8 cellular contexts compared by ENCODE assay signal in genomic region chrX:129678881-129679195, GRCh38. TPM values are rescaled to one million over a fixed set of nuclear protein-coding genes. Genes with fewer than 3 reads are reported as not detected.
DNase-seq lines count a peak whose midpoint lies in the region; ATAC-seq and TF ChIP-seq lines count a peak whose summit lies in the region.

No MANE protein-coding gene starts in this region.

- ATAC-seq in CD4-positive, CD25-positive, alpha-beta regulatory T cell (ENCODE audit: low read depth in 2 of 2): no peak
- ATAC-seq in body of pancreas: no peak
- ATAC-seq in GM18858 (IDR thresholded peaks at IDR 0.05; ENCODE audit: unreplicated experiment): no peak
- no peak for ATAC-seq in GM21737 (IDR thresholded peaks at IDR 0.05; ENCODE audit: unreplicated experiment)

- no peaks in the 10 kb centered on the region for H3K27me3 Mint-ChIP-seq in CD4-positive, CD25-positive, alpha-beta regulatory T cell

- H3K4me1 Mint-ChIP-seq in CD4-positive, CD25-positive, alpha-beta regulatory T cell: peaks cover 0 to 17% (median 7%) of the 10 kb centered on the region in 4 donors

- no peaks in the 10 kb centered on the region for H3K9me2 ChIP-seq in hepatocyte (replicated peaks; ENCODE audit: insufficient read depth)

- peaks cover 9% of the 10 kb centered on the region for H3K4me1 ChIP-seq in CD4-positive, CD25-positive, alpha-beta regulatory T cell (ENCODE audit: control insufficient read depth, insufficient read depth, low read length, poor library complexity, severe bottlenecking)
- peaks cover 12% of the 10 kb centered on the region for H3K4me1 ChIP-seq in body of pancreas
- H3K4me1 ChIP-seq in parathyroid adenoma: peaks cover 3% of the 10 kb centered on the region
- H3K4me1 ChIP-seq in hepatocyte (ENCODE audit: insufficient read depth): no peaks in the 10 kb centered on the region

- no peak for DNase-seq in CD4-positive, CD25-positive, alpha-beta regulatory T cell
- DNase-seq in HT-29 (ENCODE audit: low spot score) (peak; percentile 40), body of pancreas (no peak), hepatocyte (ENCODE audit: low spot score) (no peak), hippocampal formation (lab: John Stamatoyannopoulos, UW) (no peak)

- H3K36me3 ChIP-seq in CD4-positive, CD25-positive, alpha-beta regulatory T cell (ENCODE audit: control insufficient read depth, insufficient read depth, low read length): no peaks in the 10 kb centered on the region
- H3K36me3 ChIP-seq in body of pancreas (replicated peaks in 1 of 2; ENCODE audit: insufficient read depth in 1 of 2, low read depth in 2 of 2) (no peaks in the 10 kb centered on the region), parathyroid adenoma (ENCODE audit: control insufficient read depth, insufficient read depth, low read length) (no peaks in the 10 kb centered on the region), hepatocyte (replicated peaks; ENCODE audit: insufficient read depth, low read depth) (no peaks in the 10 kb centered on the region)

- H3K4me2 ChIP-seq in parathyroid adenoma (ENCODE audit: low read length) (peak overlapping the region; percentile 68), hepatocyte (no peak overlapping the region)

- no peak for TF ChIP-seq CTCF in body of pancreas (IDR thresholded peaks at IDR 0.05)
- TF ChIP-seq CTCF in parathyroid adenoma (IDR thresholded peaks at IDR 0.05): no peak
- no peak for TF ChIP-seq CTCF in hepatocyte (IDR thresholded peaks at IDR 0.05; ENCODE audit: poor library complexity)

- no peak for TF ChIP-seq POLR2A in body of pancreas (IDR thresholded peaks at IDR 0.05)

- peak overlapping the region in 1 of 3 donors; percentile 29 for H3K27ac Mint-ChIP-seq in CD4-positive, CD25-positive, alpha-beta regulatory T cell

- intact Hi-C loops in body of pancreas (cut with DNase I): no loop called here

- H3K27me3 ChIP-seq in CD4-positive, CD25-positive, alpha-beta regulatory T cell (ENCODE audit: control insufficient read depth, insufficient read depth, low read length): no peaks in the 10 kb centered on the region
- H3K27me3 ChIP-seq in body of pancreas (no peaks in the 10 kb centered on the region), parathyroid adenoma (ENCODE audit: control insufficient read depth, insufficient read depth, low read length) (no peaks in the 10 kb centered on the region), hepatocyte (no peaks in the 10 kb centered on the region)

- no peaks in the 10 kb centered on the region for H3K79me2 ChIP-seq in parathyroid adenoma
- H3K79me2 ChIP-seq in hepatocyte: no peaks in the 10 kb centered on the region

- peak overlapping the region in 3 of 4 donors; percentile 74 to 82 (median 81) for H3K4me3 Mint-ChIP-seq in CD4-positive, CD25-positive, alpha-beta regulatory T cell

- H2AFZ ChIP-seq in parathyroid adenoma (peak overlapping the region; percentile 84), hepatocyte (no peak overlapping the region)

- no peak overlapping the region for H3K9ac ChIP-seq in parathyroid adenoma

- peak overlapping the region; percentile 53 for H3K4me3 ChIP-seq in CD4-positive, CD25-positive, alpha-beta regulatory T cell (ENCODE audit: low read depth, low read length)
- no peak overlapping the region for H3K4me3 ChIP-seq in body of pancreas
- peak overlapping the region; percentile 50 for H3K4me3 ChIP-seq in parathyroid adenoma (ENCODE audit: low read depth, low read length)
- no peak overlapping the region for H3K4me3 ChIP-seq in hepatocyte

- WGBS in body of pancreas, 2 donors: 23 to 43% methylated on average over 2 to 4 of the region's 4 CpGs
- WGBS in hepatocyte (ENCODE audit: low lambda C conversion rate, missing lambda C conversion rate): 55% methylated on average over 4 of the region's 4 CpGs

- no peaks in the 10 kb centered on the region for H3K36me3 Mint-ChIP-seq in CD4-positive, CD25-positive, alpha-beta regulatory T cell

- H3K27ac ChIP-seq in CD4-positive, CD25-positive, alpha-beta regulatory T cell (ENCODE audit: insufficient read depth, low read length, poor library complexity, severe bottlenecking): no peak overlapping the region
- H3K27ac ChIP-seq in body of pancreas (peak overlapping the region in 3 of 4 donors; percentile 83 to 89 (median 85)), parathyroid adenoma (peak overlapping the region; percentile 76), hepatocyte (no peak overlapping the region)

- no peaks in the 10 kb centered on the region for H3K9me3 ChIP-seq in CD4-positive, CD25-positive, alpha-beta regulatory T cell (ENCODE audit: control insufficient read depth in 2 of 2, low read length in 2 of 2)
- H3K9me3 ChIP-seq in body of pancreas: no peaks in the 10 kb centered on the region
- H3K9me3 ChIP-seq in parathyroid adenoma (ENCODE audit: control insufficient read depth, low read length): no peaks in the 10 kb centered on the region
- no peaks in the 10 kb centered on the region for H3K9me3 ChIP-seq in hepatocyte (ENCODE audit: low read depth)

- H3K9me3 Mint-ChIP-seq in CD4-positive, CD25-positive, alpha-beta regulatory T cell: no peaks in the 10 kb centered on the region

- H4K20me1 ChIP-seq in hepatocyte (ENCODE audit: insufficient read depth, poor library complexity, severe bottlenecking): no peaks in the 10 kb centered on the region

RNA-seq across cellular contexts. Expression of gene APLN, which starts 24.1 kb away (rescaled TPM):
- total RNA-seq in CD4-positive, CD25-positive, alpha-beta regulatory T cell: not detected
- not detected for polyA plus RNA-seq in CD4-positive, CD25-positive, alpha-beta regulatory T cell
- total RNA-seq in HT-29 (2014; rRNA removed; shearing (Covaris generic)): 0.23 and 0.28 TPM in 2 replicates
- total RNA-seq in body of pancreas: not detected
- 0.16 and 0.30 TPM in 2 replicates for total RNA-seq in hepatocyte
- polyA plus RNA-seq in hepatocyte: 0.30 and 0.92 TPM in 2 replicates

RNA-seq across cellular contexts. Expression of gene XPNPEP2, which starts 59.9 kb away (rescaled TPM):
- 0.99 TPM for total RNA-seq in CD4-positive, CD25-positive, alpha-beta regulatory T cell
- polyA plus RNA-seq in CD4-positive, CD25-positive, alpha-beta regulatory T cell: under 1 TPM; 0.17 to 0.75 (median 0.41) TPM
- not detected in 2 replicates for total RNA-seq in HT-29 (2014; rRNA removed; shearing (Covaris generic))
- 1 to 10 TPM in 1 of 2 donors, under 1 TPM in 1; 0.52 to 5.6 TPM for total RNA-seq in body of pancreas
- total RNA-seq in hepatocyte: 21.9 and 24.1 TPM in 2 replicates
- polyA plus RNA-seq in hepatocyte: 15.0 and 23.1 TPM in 2 replicates

Comparison
In these comparisons a context has a peak if more than half of its experiments do, and no peak if none do; other contexts are left out.
1. H3K27ac ChIP-seq: peak in body of pancreas (3 of 4) and parathyroid adenoma (single experiment); none in CD4-positive, CD25-positive, alpha-beta regulatory T cell (single experiment) and hepatocyte (single experiment).
2. H3K4me3 ChIP-seq: peak in CD4-positive, CD25-positive, alpha-beta regulatory T cell (single experiment) and parathyroid adenoma (single experiment); none in body of pancreas (0 of 2) and hepatocyte (single experiment).